ENCODE assay signal across 8 cellular contexts in genomic region chr15:42591238-42591936, GRCh38. TPM values are rescaled to one million over a fixed set of nuclear protein-coding genes. Genes with fewer than 3 reads are reported as not detected.
DNase-seq lines count a peak whose midpoint lies in the region; ATAC-seq and TF ChIP-seq lines count a peak whose summit lies in the region.

No MANE protein-coding gene starts in this region.

- in situ Hi-C loops in astrocyte of the cerebellum (cut with HindIII; ENCODE audit: low sequenced_read_pairs): no loop called here

- DNase-seq in Ammon's horn (ENCODE audit: low spot score) (peak; percentile 47), HPDE6-E6E7 (ENCODE audit: extremely low spot score) (peak; percentile 10), astrocyte of the cerebellum (ENCODE audit: low read depth) (peak; percentile 49), left colon (no peak), T-helper 1 cell (no peak)
- DNase-seq in activated naive CD4-positive, alpha-beta T cell (lab: John Stamatoyannopoulos, UW): no peak

- H3K4me3 ChIP-seq in astrocyte of the cerebellum (ENCODE audit: low read depth, low read length): no peak overlapping the region

- peak; percentile 36 for TF ChIP-seq CTCF in astrocyte of the cerebellum (IDR thresholded peaks at IDR 0.05; ENCODE audit: low read depth, low read length, missing control alignments)

- intact Hi-C loops in left colon (cut with DNase I, micrococcal nuclease): no loop called here

- peak; percentile 91 for ATAC-seq in left colon
- no peak for ATAC-seq in HG02610 (IDR thresholded peaks at IDR 0.05; ENCODE audit: unreplicated experiment)
- ATAC-seq in HG02571 (IDR thresholded peaks at IDR 0.05; ENCODE audit: unreplicated experiment): no peak

RNA-seq across cellular contexts. Expression of gene STARD9, which starts 16.0 kb away (rescaled TPM):
- 1 to 10 TPM; 5.0 to 7.2 TPM for total RNA-seq in left colon

RNA-seq across cellular contexts. Expression of gene HAUS2, which starts 42.7 kb away (rescaled TPM):
- total RNA-seq in left colon: 10 to 100 TPM; 10.5 to 13.2 TPM

RNA-seq across cellular contexts. Expression of gene LRRC57, which starts 42.8 kb away (rescaled TPM):
- 10 to 100 TPM; 27.4 to 32.2 TPM for total RNA-seq in left colon

Comparison
In these comparisons a context has a peak if more than half of its experiments do, and no peak if none do; other contexts are left out.
1. DNase-seq: peak in Ammon's horn (single experiment), HPDE6-E6E7 (single experiment) and astrocyte of the cerebellum (single experiment); none in left colon (0 of 2), T-helper 1 cell (0 of 5) and activated naive CD4-positive, alpha-beta T cell (0 of 4).